23 cellular contexts compared by ENCODE assay signal in genomic region chr7:16369851-16370250, GRCh38.
"Had no signal": no experiment of that assay in that cellular context is flagged by ENCODE, and none has a peak within 500 bp of the region (broad histone marks: within the 10 kb centered on the region; RNA-seq: fewer than 3 reads in every experiment).

No MANE protein-coding gene starts in this region.

- H3K27me3 Mint-ChIP-seq: activated B cell treated with CpG ODN at 0.5 μM for 24 hours; activated CD4-positive, alpha-beta memory T cell treated with anti-CD3 and anti-CD28 coated beads for 36 hours; activated naive CD8-positive, alpha-beta T cell treated with anti-CD3 and anti-CD28 coated beads, Interleukin-2, amount 10 ng/mL, durations not matched to agents 7 days and 5 days; memory B cell; stimulated activated naive CD8-positive, alpha-beta T cell treated with anti-CD3 and anti-CD28 coated beads, Interleukin-15, Interleukin-2, amounts not matched to agents 100 ng/mL and 50 ng/mL, for 24 hours; T-cell had no signal

- H3K4me1 ChIP-seq: gastrocnemius medialis, psoas muscle, right lobe of liver, uterus had no signal

- DNase-seq: activated B cell treated with CpG ODN at 0.5 μM for 24 hours; activated CD4-positive, alpha-beta memory T cell treated with anti-CD3 and anti-CD28 coated beads for 36 hours; activated CD4-positive, alpha-beta T cell treated with anti-CD3 and anti-CD28 coated beads for 4 hours; activated naive CD4-positive, alpha-beta T cell treated with Interleukin-2 at 50 U/mL for 16 hours; activated naive CD8-positive, alpha-beta T cell treated with anti-CD3 and anti-CD28 coated beads, Interleukin-2, amount 10 ng/mL, durations not matched to agents 7 days and 5 days; activated T-cell treated with anti-CD3 and anti-CD28 coated beads for 4 hours; amygdala; erythroblast; gastrocnemius medialis; head of caudate nucleus; left ventricle myocardium superior; natural killer cell; psoas muscle; right lobe of liver; small intestine; stimulated activated CD4-positive, alpha-beta T cell treated with anti-CD3 and anti-CD28 coated beads, Interleukin-15, amount 100 ng/mL, for 24 hours; stimulated activated CD4-positive, alpha-beta T cell treated with anti-CD3 and anti-CD28 coated beads, Interleukin-2, amount 100 ng/mL, for 48 hours; T-cell; transverse colon; uterus had no signal

- H3K4me3 ChIP-seq: body of pancreas, gastrocnemius medialis, psoas muscle, right lobe of liver, transverse colon, uterus had no signal

- H3K36me3 ChIP-seq: gastrocnemius medialis, right lobe of liver, transverse colon, uterus had no signal

- H3K9me3 ChIP-seq: body of pancreas, gastrocnemius medialis, right lobe of liver, transverse colon had no signal

- H3K9me3 Mint-ChIP-seq: activated B cell treated with CpG ODN at 0.5 μM for 24 hours; activated CD4-positive, alpha-beta memory T cell treated with anti-CD3 and anti-CD28 coated beads for 36 hours; natural killer cell; stimulated activated naive CD8-positive, alpha-beta T cell treated with anti-CD3 and anti-CD28 coated beads, Interleukin-15, Interleukin-2, amounts not matched to agents 100 ng/mL and 50 ng/mL, for 24 hours; T-cell had no signal

- H3K27me3 ChIP-seq: body of pancreas, gastrocnemius medialis, right lobe of liver, transverse colon, uterus had no signal

- ATAC-seq: gastrocnemius medialis, left ventricle myocardium superior, natural killer cell, psoas muscle, right lobe of liver, T-cell had no signal

- H3K36me3 Mint-ChIP-seq: activated CD4-positive, alpha-beta memory T cell treated with anti-CD3 and anti-CD28 coated beads for 36 hours; activated naive CD8-positive, alpha-beta T cell treated with anti-CD3 and anti-CD28 coated beads, Interleukin-2, amount 10 ng/mL, durations not matched to agents 7 days and 5 days; natural killer cell; T-cell had no signal

- H3K4me1 Mint-ChIP-seq: activated B cell treated with CpG ODN at 0.5 μM for 24 hours; activated naive CD8-positive, alpha-beta T cell treated with anti-CD3 and anti-CD28 coated beads, Interleukin-2, amount 10 ng/mL, durations not matched to agents 7 days and 5 days; T-cell had no signal

- H3K27ac Mint-ChIP-seq: activated B cell treated with CpG ODN at 0.5 μM for 24 hours; activated CD4-positive, alpha-beta memory T cell treated with anti-CD3 and anti-CD28 coated beads for 36 hours; activated naive CD8-positive, alpha-beta T cell treated with anti-CD3 and anti-CD28 coated beads, Interleukin-2, amount 10 ng/mL, durations not matched to agents 7 days and 5 days; memory B cell; natural killer cell; stimulated activated naive CD8-positive, alpha-beta T cell treated with anti-CD3 and anti-CD28 coated beads, Interleukin-15, Interleukin-2, amounts not matched to agents 100 ng/mL and 50 ng/mL, for 24 hours; T-cell had no signal

- H3K4me3 Mint-ChIP-seq: activated B cell treated with CpG ODN at 0.5 μM for 24 hours; activated CD4-positive, alpha-beta memory T cell treated with anti-CD3 and anti-CD28 coated beads for 36 hours; activated naive CD8-positive, alpha-beta T cell treated with anti-CD3 and anti-CD28 coated beads, Interleukin-2, amount 10 ng/mL, durations not matched to agents 7 days and 5 days; memory B cell; natural killer cell; stimulated activated naive CD8-positive, alpha-beta T cell treated with anti-CD3 and anti-CD28 coated beads, Interleukin-15, Interleukin-2, amounts not matched to agents 100 ng/mL and 50 ng/mL, for 24 hours; T-cell had no signal

- H3K27ac ChIP-seq: body of pancreas, gastrocnemius medialis, psoas muscle, right lobe of liver, uterus had no signal
